Comparison of ENCODE assay signal across 8 cellular contexts in genomic region chr3:187738400-187739124, GRCh38. TPM values are rescaled to one million over a fixed set of nuclear protein-coding genes. Genes with fewer than 3 reads are reported as not detected.
DNase-seq lines count a peak whose midpoint lies in the region; ATAC-seq and TF ChIP-seq lines count a peak whose summit lies in the region.

No MANE protein-coding gene starts in this region.

- no peaks in the 10 kb centered on the region for H3K27me3 Mint-ChIP-seq in activated naive CD8-positive, alpha-beta T cell treated with anti-CD3 and anti-CD28 coated beads, Interleukin-2, amount 10 ng/mL, durations not matched to agents 7 days and 5 days

- H3K27ac Mint-ChIP-seq in activated naive CD8-positive, alpha-beta T cell treated with anti-CD3 and anti-CD28 coated beads, Interleukin-2, amount 10 ng/mL, durations not matched to agents 7 days and 5 days, result peak overlapping the region; percentile 99

- ATAC-seq in activated naive CD8-positive, alpha-beta T cell treated with anti-CD3 and anti-CD28 coated beads, Interleukin-2, amount 10 ng/mL, durations not matched to agents 7 days and 5 days (ENCODE audit: low read depth), result peak; percentile 16
- ATAC-seq in upper lobe of right lung, result peak; percentile 72

- POLR2A ChIA-PET in activated naive CD8-positive, alpha-beta T cell treated with anti-CD3 and anti-CD28 coated beads, Interleukin-2, amount 10 ng/mL, durations not matched to agents 7 days and 5 days (lab: Charles Lee), result interaction anchor here (0.5 to 5.4 kb wide), 15 partner anchors 8 to 1408 kb away, joined by 3 to 46 read pairs (median 4); no protein-coding TSS in a partner anchor

- TF ChIP-seq CTCF in neutrophil (IDR thresholded peaks at IDR 0.05) (peak; percentile 71), upper lobe of right lung (IDR thresholded peaks at IDR 0.05) (peak; percentile 71)

- H3K9me3 Mint-ChIP-seq in activated naive CD8-positive, alpha-beta T cell treated with anti-CD3 and anti-CD28 coated beads, Interleukin-2, amount 10 ng/mL, durations not matched to agents 7 days and 5 days, result no peaks in the 10 kb centered on the region

- peaks cover 63 to 70% of the 10 kb centered on the region in 2 experiments for H3K4me1 ChIP-seq in neutrophil (ENCODE audit: control insufficient read depth in 1 of 2, insufficient read depth in 1 of 2, low read depth in 1 of 2, low read length in 1 of 2)
- peaks cover 23% of the 10 kb centered on the region for H3K4me1 ChIP-seq in upper lobe of right lung

- H3K4me3 Mint-ChIP-seq in activated naive CD8-positive, alpha-beta T cell treated with anti-CD3 and anti-CD28 coated beads, Interleukin-2, amount 10 ng/mL, durations not matched to agents 7 days and 5 days, result peak overlapping the region; percentile 99

- DNase-seq in DMS79 treated with DMSO at 0.1 percent for 48 hours (lab: John Stamatoyannopoulos, UW), result peak; percentile 95
- DNase-seq in H7, result peak; percentile 93
- DNase-seq in MG63, result peak; percentile 86
- DNase-seq in SIG-M5 (lab: John Stamatoyannopoulos, UW), result peak; percentile 19
- peak; percentile 68 for DNase-seq in activated naive CD8-positive, alpha-beta T cell treated with anti-CD3 and anti-CD28 coated beads, Interleukin-2, amount 10 ng/mL, durations not matched to agents 7 days and 5 days
- peak; percentile 85 for DNase-seq in glomerular visceral epithelial cell (ENCODE audit: extremely low spot score)
- peak; percentile 87 for DNase-seq in upper lobe of right lung

- H3K36me3 Mint-ChIP-seq in activated naive CD8-positive, alpha-beta T cell treated with anti-CD3 and anti-CD28 coated beads, Interleukin-2, amount 10 ng/mL, durations not matched to agents 7 days and 5 days, result peaks cover 1% of the 10 kb centered on the region

- peaks cover 30% of the 10 kb centered on the region for H3K4me1 Mint-ChIP-seq in activated naive CD8-positive, alpha-beta T cell treated with anti-CD3 and anti-CD28 coated beads, Interleukin-2, amount 10 ng/mL, durations not matched to agents 7 days and 5 days

- intact Hi-C loops in upper lobe of right lung (cut with DNase I), result no loop called here

- peak overlapping the region; percentile 65 for H3K4me3 ChIP-seq in H7 (ENCODE audit: insufficient read depth, low read depth, low read length)
- H3K4me3 ChIP-seq in MG63, result peak overlapping the region; percentile 43
- H3K4me3 ChIP-seq in neutrophil (ENCODE audit: low read depth in 1 of 2, low read length in 1 of 2), result peak overlapping the region; percentile 87 to 97
- H3K4me3 ChIP-seq in upper lobe of right lung, result peak overlapping the region; percentile 74

- H3K27ac ChIP-seq in neutrophil (peak overlapping the region; percentile 97), upper lobe of right lung (peak overlapping the region; percentile 100)

- H3K36me3 ChIP-seq in H7 (replicated peaks; ENCODE audit: control insufficient read depth, insufficient read depth, low read length) (no peaks in the 10 kb centered on the region; the same call in 1 of the 2 replicates), MG63 (peaks cover 12% of the 10 kb centered on the region), neutrophil (peaks cover 49% of the 10 kb centered on the region), upper lobe of right lung (peaks cover 13% of the 10 kb centered on the region)

- H3K9me3 ChIP-seq in MG63 (no peaks in the 10 kb centered on the region), neutrophil (no peaks in the 10 kb centered on the region), upper lobe of right lung (no peaks in the 10 kb centered on the region)

- H3K27me3 ChIP-seq in H7 (ENCODE audit: control insufficient read depth, insufficient read depth, low read length), result peaks cover 24% of the 10 kb centered on the region
- H3K27me3 ChIP-seq in MG63, result no peaks in the 10 kb centered on the region
- H3K27me3 ChIP-seq in neutrophil, result no peaks in the 10 kb centered on the region
- no peaks in the 10 kb centered on the region for H3K27me3 ChIP-seq in upper lobe of right lung

RNA-seq across cellular contexts. Expression of gene BCL6, which starts 6.7 kb away (rescaled TPM):
- total RNA-seq in H7 (2014; rRNA removed; shearing (Covaris generic)), result 2.8 and 6.8 TPM in 2 replicates
- 5.5 and 6.2 TPM in 2 replicates for total RNA-seq in MG63 (2014; rRNA removed; shearing (Covaris generic); ENCODE audit: low replicate concordance)
- 10 to 100 TPM; 32.1 to 34.0 TPM for total RNA-seq in activated naive CD8-positive, alpha-beta T cell treated with anti-CD3 and anti-CD28 coated beads, Interleukin-2, amount 10 ng/mL, durations not matched to agents 7 days and 5 days
- total RNA-seq in upper lobe of right lung, result 106 TPM

RNA-seq across cellular contexts. Expression of gene RTP2, which starts 36.2 kb away (rescaled TPM):
- not detected in 2 replicates for total RNA-seq in H7 (2014; rRNA removed; shearing (Covaris generic))
- total RNA-seq in MG63 (2014; rRNA removed; shearing (Covaris generic); ENCODE audit: low replicate concordance), result not detected in 2 replicates
- not detected for total RNA-seq in activated naive CD8-positive, alpha-beta T cell treated with anti-CD3 and anti-CD28 coated beads, Interleukin-2, amount 10 ng/mL, durations not matched to agents 7 days and 5 days
- not detected for total RNA-seq in upper lobe of right lung

Comparison
In these comparisons a context has a peak if more than half of its experiments do, and no peak if none do; other contexts are left out.
1. Peak in every context shown above with its lines: DNase-seq, ATAC-seq, H3K4me3 ChIP-seq and H3K27ac ChIP-seq.
2. DNase-seq: peak in every context shown above with its lines; median percentile 95 in DMS79 treated with DMSO at 0.1 percent for 48 hours; 93 in H7; 87 in upper lobe of right lung; 86 in MG63; 85 in glomerular visceral epithelial cell; 68 in activated naive CD8-positive, alpha-beta T cell treated with anti-CD3 and anti-CD28 coated beads, Interleukin-2, amount 10 ng/mL, durations not matched to agents 7 days and 5 days; 19 in SIG-M5.